8 cellular contexts compared by ENCODE assay signal in genomic region chr1:11642418-11643017, GRCh38. TPM values are rescaled to one million over a fixed set of nuclear protein-coding genes. Genes with fewer than 3 reads are reported as not detected.
DNase-seq lines count a peak whose midpoint lies in the region; TF ChIP-seq lines count a peak whose summit lies in the region.
"Not testable (repeated sequence)": the region's sequence is repeated elsewhere in the genome, so short reads cannot be mapped to it uniquely, and the experiment has no call there.

No MANE protein-coding gene starts in this region.

- not testable (repeated sequence) for H3K27ac ChIP-seq in OCI-LY7 (ENCODE audit: low read depth, low read length, poor library complexity, severe bottlenecking)

- peak; percentile 93 for TF ChIP-seq CTCF in OCI-LY7 (conservative IDR thresholded peaks at IDR 0.05; ENCODE audit: low read length)

- DNase-seq in ELR (ENCODE audit: low read depth) (peak; percentile 60), LoVo (ENCODE audit: low spot score) (peak; percentile 68), OCI-LY7 (ENCODE audit: low spot score) (peak; percentile 65), iPS-NIHi11 (ENCODE audit: low spot score) (peak; percentile 79), retina (peak; percentile 84), ureter (ENCODE audit: low spot score) (peak; percentile 74)
- peak; percentile 72 to 79 for DNase-seq in activated CD4-positive, alpha-beta T cell treated with anti-CD3 and anti-CD28 coated beads, Interleukin-2, amount 50 U/mL, for 48 hours
- DNase-seq in central memory CD4-positive, alpha-beta T cell, result peak; percentile 54

- BruUV-seq in OCI-LY7 (replicated peaks; lab: Mats Ljungman, UMichigan), result not testable (repeated sequence)

- H3K79me2 ChIP-seq in OCI-LY7 (ENCODE audit: insufficient read depth, low read depth, low read length), result not testable (repeated sequence)

- not testable (repeated sequence) for H3K9me2 ChIP-seq in OCI-LY7 (ENCODE audit: insufficient read depth, low read length)

- CTCF ChIA-PET in OCI-LY7 (lab: Charles Lee; ENCODE audit: unreplicated experiment), result not testable (repeated sequence)

- H4K20me1 ChIP-seq in OCI-LY7 (ENCODE audit: insufficient read depth, low read length), result not testable (repeated sequence)

- not testable (repeated sequence) for H3K4me2 ChIP-seq in OCI-LY7 (ENCODE audit: low read length)

- not testable (repeated sequence) for H3K36me3 ChIP-seq in OCI-LY7 (ENCODE audit: insufficient read depth, low read length)

- not testable (repeated sequence) for H3K4me3 ChIP-seq in OCI-LY7 (ENCODE audit: low read depth, low read length, poor library complexity, severe bottlenecking)

- POLR2A ChIA-PET in OCI-LY7 (lab: Charles Lee), result not testable (repeated sequence)

- H3K4me1 ChIP-seq in OCI-LY7 (ENCODE audit: insufficient read depth, low read length, poor library complexity, severe bottlenecking), result not testable (repeated sequence)

- intact Hi-C loops in OCI-LY7 (cut with micrococcal nuclease; ENCODE audit: unreplicated experiment), result loop anchor here (1.0 to 10.0 kb wide), 5 partner anchors 78 to 606 kb away; no protein-coding TSS in a partner anchor

- H3K9me3 ChIP-seq in OCI-LY7 (ENCODE audit: low read length), result not testable (repeated sequence)

- H2AFZ ChIP-seq in OCI-LY7 (ENCODE audit: low read length), result not testable (repeated sequence)

RNA-seq across cellular contexts. Expression of gene FBXO2, which starts 11.7 kb away (rescaled TPM):
- 1.8 and 2.7 TPM in 2 replicates for total RNA-seq in OCI-LY7 (2014; rRNA removed; shearing (Covaris generic))
- total RNA-seq in OCI-LY7 (2022), result 6.0 and 6.1 TPM in 2 replicates
- 3.5 TPM for total RNA-seq in ureter

RNA-seq across cellular contexts. Expression of gene FBXO44, which starts 12.2 kb away (rescaled TPM):
- total RNA-seq in OCI-LY7 (2014; rRNA removed; shearing (Covaris generic)), result 11.4 and 16.2 TPM in 2 replicates
- 16.4 and 20.8 TPM in 2 replicates for total RNA-seq in OCI-LY7 (2022)
- total RNA-seq in ureter, result 19.3 TPM

RNA-seq across cellular contexts. Expression of gene FBXO6, which starts 21.5 kb away (rescaled TPM):
- 0.38 and 0.57 TPM in 2 replicates for total RNA-seq in OCI-LY7 (2014; rRNA removed; shearing (Covaris generic))
- 1.4 and 1.7 TPM in 2 replicates for total RNA-seq in OCI-LY7 (2022)
- total RNA-seq in ureter, result 7.5 TPM

RNA-seq across cellular contexts. Expression of gene MAD2L2, which starts 38.4 kb away (rescaled TPM):
- 121 and 144 TPM in 2 replicates for total RNA-seq in OCI-LY7 (2014; rRNA removed; shearing (Covaris generic))
- total RNA-seq in OCI-LY7 (2022), result 89.7 and 97.8 TPM in 2 replicates
- 16.6 TPM for total RNA-seq in ureter

RNA-seq across cellular contexts. Expression of gene DRAXIN, which starts 49.0 kb away (rescaled TPM):
- 0.05 and 0.19 TPM in 2 replicates for total RNA-seq in OCI-LY7 (2014; rRNA removed; shearing (Covaris generic))
- total RNA-seq in OCI-LY7 (2022) (0.11 and 0.15 TPM in 2 replicates), ureter (0.08 TPM)
